23 cellular contexts compared by ENCODE assay signal in genomic region chr6:6287415-6287814, GRCh38. TPM values are rescaled to one million over a fixed set of nuclear protein-coding genes. Genes with fewer than 3 reads are reported as not detected.
"Had no signal": no experiment of that assay in that cellular context is flagged by ENCODE, and none has a peak within 500 bp of the region (broad histone marks: within the 10 kb centered on the region; RNA-seq: fewer than 3 reads in every experiment).

No MANE protein-coding gene starts in this region.

- H3K4me3 ChIP-seq: colonic mucosa, left lung, tibial nerve, uterus had no signal

- H3K27ac ChIP-seq: brain microvascular endothelial cell, colonic mucosa, foreskin keratinocyte, left lung, tibial nerve, uterus had no signal

- H3K36me3 Mint-ChIP-seq: activated CD8-positive, alpha-beta memory T cell treated with anti-CD3 and anti-CD28 coated beads, Interleukin-2, amount 10 ng/mL, durations not matched to agents 7 days and 5 days had no signal

- DNase-seq: activated CD4-positive, alpha-beta memory T cell treated with anti-CD3 and anti-CD28 coated beads, Interleukin-2, amount 10 ng/mL, durations not matched to agents 7 days and 5 days; activated CD4-positive, alpha-beta T cell treated with anti-CD3 and anti-CD28 coated beads for 48 hours; activated CD4-positive, CD25-positive, alpha-beta regulatory T cell; activated CD8-positive, alpha-beta memory T cell treated with anti-CD3 and anti-CD28 coated beads, Interleukin-2, amount 10 ng/mL, durations not matched to agents 7 days and 5 days; activated naive CD4-positive, alpha-beta T cell treated with Interleukin-2 at 50 U/mL for 16 hours; brain microvascular endothelial cell; central memory CD4-positive, alpha-beta T cell; colonic mucosa; foreskin keratinocyte; glutamatergic neuron; kidney; left lung; midbrain; nephron progenitor cell; occipital lobe; retina; stimulated activated naive CD8-positive, alpha-beta T cell treated with anti-CD3 and anti-CD28 coated beads, Interleukin-15, Interleukin-2, amounts not matched to agents 100 U/mL and 50 U/mL, for 24 hours; substantia nigra; T-helper 9 cell; uterus had no signal

- H3K9me3 Mint-ChIP-seq: activated CD4-positive, alpha-beta memory T cell treated with anti-CD3 and anti-CD28 coated beads, Interleukin-2, amount 10 ng/mL, durations not matched to agents 7 days and 5 days; nephron progenitor cell had no signal

- H3K4me3 Mint-ChIP-seq: activated CD4-positive, alpha-beta memory T cell treated with anti-CD3 and anti-CD28 coated beads, Interleukin-2, amount 10 ng/mL, durations not matched to agents 7 days and 5 days; activated CD8-positive, alpha-beta memory T cell treated with anti-CD3 and anti-CD28 coated beads, Interleukin-2, amount 10 ng/mL, durations not matched to agents 7 days and 5 days; nephron progenitor cell had no signal

- H3K9me3 ChIP-seq: colonic mucosa, left lung, tibial nerve, uterus had no signal

- H3K4me1 Mint-ChIP-seq: activated CD4-positive, alpha-beta memory T cell treated with anti-CD3 and anti-CD28 coated beads, Interleukin-2, amount 10 ng/mL, durations not matched to agents 7 days and 5 days; activated CD8-positive, alpha-beta memory T cell treated with anti-CD3 and anti-CD28 coated beads, Interleukin-2, amount 10 ng/mL, durations not matched to agents 7 days and 5 days had no signal

- H3K36me3 ChIP-seq: brain microvascular endothelial cell, colonic mucosa, left lung, tibial nerve, uterus had no signal

- H3K27me3 ChIP-seq: brain microvascular endothelial cell, colonic mucosa, foreskin keratinocyte, left lung, tibial nerve, uterus had no signal

- ATAC-seq: activated CD8-positive, alpha-beta memory T cell treated with anti-CD3 and anti-CD28 coated beads, Interleukin-2, amount 10 ng/mL, durations not matched to agents 7 days and 5 days; foreskin keratinocyte; left lung; stimulated activated naive CD8-positive, alpha-beta T cell treated with anti-CD3 and anti-CD28 coated beads, Interleukin-15, Interleukin-2, amounts not matched to agents 100 U/mL and 50 U/mL, for 24 hours had no signal

- H3K27ac Mint-ChIP-seq: activated CD4-positive, alpha-beta memory T cell treated with anti-CD3 and anti-CD28 coated beads, Interleukin-2, amount 10 ng/mL, durations not matched to agents 7 days and 5 days; activated CD8-positive, alpha-beta memory T cell treated with anti-CD3 and anti-CD28 coated beads, Interleukin-2, amount 10 ng/mL, durations not matched to agents 7 days and 5 days; nephron progenitor cell had no signal

- H3K4me1 ChIP-seq: colonic mucosa, foreskin keratinocyte, left lung, uterus had no signal

RNA-seq across cellular contexts. Expression of gene F13A1, which starts 33.0 kb away (rescaled TPM):
- total RNA-seq: activated CD4-positive, alpha-beta memory T cell treated with anti-CD3 and anti-CD28 coated beads, Interleukin-2, amount 10 ng/mL, durations not matched to agents 7 days and 5 days; activated CD8-positive, alpha-beta memory T cell treated with anti-CD3 and anti-CD28 coated beads, Interleukin-2, amount 10 ng/mL, durations not matched to agents 7 days and 5 days; fibroblast of lung; foreskin keratinocyte; lung microvascular endothelial cell had no signal
- polyA plus RNA-seq: fibroblast of lung, foreskin keratinocyte had no signal
